8 cellular contexts compared by ENCODE assay signal in the genomic region with DNA sequence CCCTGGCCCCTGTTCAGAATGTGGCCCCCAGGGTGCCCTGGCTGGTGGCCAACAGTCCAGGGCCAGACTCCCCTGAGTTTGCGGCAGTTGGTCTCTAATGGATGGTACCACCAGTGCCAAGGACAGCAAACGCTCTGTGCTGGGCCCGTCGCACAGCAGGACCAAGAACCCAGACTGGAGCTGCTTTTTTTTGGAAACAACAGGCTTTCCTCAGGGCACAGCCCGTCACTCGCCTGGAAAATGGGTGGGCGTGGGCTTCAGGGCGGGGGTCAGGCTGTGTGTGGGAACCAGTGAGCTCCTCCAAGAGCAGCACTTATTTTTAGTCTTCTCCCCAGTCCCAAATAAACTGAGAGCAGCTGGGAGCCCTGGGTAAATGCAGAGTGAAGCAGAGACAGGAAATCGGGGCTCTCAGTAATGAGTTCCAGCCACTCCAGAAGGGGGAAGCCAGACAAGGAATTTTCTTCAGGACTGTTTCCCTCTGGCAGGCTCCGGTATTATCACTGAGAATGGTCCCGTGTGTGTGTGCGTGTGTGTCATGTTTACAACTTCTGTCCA.
DNase-seq lines count a peak whose midpoint lies in the region; ATAC-seq and TF ChIP-seq lines count a peak whose summit lies in the region.

No MANE protein-coding gene starts in this region.

- ATAC-seq in GM21390 (IDR thresholded peaks at IDR 0.05; ENCODE audit: unreplicated experiment) = no peak

- no CpG with 5 or more reads among the region's 12 CpGs for WGBS in neuronal stem cell (ENCODE audit: extremely low coverage in 2 of 2, insufficient read length in 2 of 2, insufficient replicate concordance in 1 of 2), 2 donors

- peak overlapping the region; percentile 13 for H3K23ac ChIP-seq in neuronal stem cell (ENCODE audit: low read depth, low read length, poor library complexity)

- H3K4me3 ChIP-seq in ACC112 (ENCODE audit: low read depth, low read length) = peak overlapping the region; percentile 57; the same call in 1 of the 2 replicates
- H3K4me3 ChIP-seq in foreskin fibroblast (ENCODE audit: low read depth in 1 of 2, low read length in 2 of 2) = peak overlapping the region; percentile 34 to 48
- H3K4me3 ChIP-seq in neuronal stem cell (ENCODE audit: low read length in 2 of 2) = no peak overlapping the region
- H3K4me3 ChIP-seq in Karpas-422 (ENCODE audit: low read length) = no peak overlapping the region

- DNase-seq in RPMI7951 (ENCODE audit: low read depth) (peak; percentile 28), foreskin fibroblast (peak; percentile 42 to 72), neuronal stem cell (ENCODE audit: low spot score) (no peak), CD1c-positive myeloid dendritic cell (ENCODE audit: extremely low spot score) (no peak), NCI-H1092 (lab: John Stamatoyannopoulos, UW) (no peak), Karpas-422 (no peak)

- H3K36me3 ChIP-seq in ACC112 (ENCODE audit: insufficient read depth, low read length) (no peaks in the 10 kb centered on the region), neuronal stem cell (replicated peaks in 1 of 2; ENCODE audit: control insufficient read depth in 2 of 2, insufficient read depth in 2 of 2, low read length in 2 of 2) (no peaks in the 10 kb centered on the region), Karpas-422 (ENCODE audit: insufficient read depth, low read length) (no peaks in the 10 kb centered on the region)

- peak overlapping the region; percentile 84 for H2BK15ac ChIP-seq in neuronal stem cell (ENCODE audit: low read length)

- H3K9ac ChIP-seq in neuronal stem cell (ENCODE audit: low read depth, low read length, poor library complexity) = peak overlapping the region; percentile 4
- no peak overlapping the region for H3K9ac ChIP-seq in Karpas-422 (ENCODE audit: low read length)

- TF ChIP-seq CTCF in foreskin fibroblast (IDR thresholded peaks at IDR 0.05; ENCODE audit: low read depth, low read length) = no peak

- no peak overlapping the region for H3K4me2 ChIP-seq in neuronal stem cell (ENCODE audit: insufficient read depth, low read length, poor library complexity, severe bottlenecking)
- no peak overlapping the region for H3K4me2 ChIP-seq in Karpas-422 (ENCODE audit: low read depth, low read length, poor library complexity, severe bottlenecking)

- H3K79me1 ChIP-seq in neuronal stem cell (ENCODE audit: low read depth, low read length) = no peaks in the 10 kb centered on the region

- peak overlapping the region; percentile 83 for H2AK5ac ChIP-seq in neuronal stem cell (ENCODE audit: low read depth, low read length)

- no peak overlapping the region for H3K14ac ChIP-seq in neuronal stem cell (ENCODE audit: low read length)

- H3K27ac ChIP-seq in ACC112 (ENCODE audit: low read depth, low read length) (no peak overlapping the region), neuronal stem cell (replicated peaks; ENCODE audit: low read length) (no peak overlapping the region), Karpas-422 (ENCODE audit: low read length) (no peak overlapping the region)

- H3K27me3 ChIP-seq in ACC112 (ENCODE audit: insufficient read depth, low read length) = 0 out of 2 replicates have a peak, but pooled peaks cover 8% of the 10 kb centered on the region
- no peaks in the 10 kb centered on the region for H3K27me3 ChIP-seq in neuronal stem cell (ENCODE audit: control insufficient read depth in 3 of 3, insufficient read depth in 3 of 3, low read depth in 1 of 3, low read length in 3 of 3)
- H3K27me3 ChIP-seq in Karpas-422 (ENCODE audit: low read length) = no peaks in the 10 kb centered on the region

- H2BK120ac ChIP-seq in neuronal stem cell (ENCODE audit: low read depth, low read length) = no peak overlapping the region

- no peak overlapping the region for H4K91ac ChIP-seq in neuronal stem cell (ENCODE audit: low read depth, low read length, poor library complexity)

- H4K20me1 ChIP-seq in Karpas-422 (ENCODE audit: insufficient read depth, low read depth, low read length) = peaks cover 27% of the 10 kb centered on the region; the same call in 1 of the 2 replicates

- H2AFZ ChIP-seq in ACC112 (ENCODE audit: low read length, unreplicated experiment) = peak overlapping the region; percentile 24
- H2AFZ ChIP-seq in neuronal stem cell (ENCODE audit: low read length) = peak overlapping the region; percentile 80
- H2AFZ ChIP-seq in Karpas-422 (ENCODE audit: low read length) = no peak overlapping the region

- no peak overlapping the region for H2BK5ac ChIP-seq in neuronal stem cell (ENCODE audit: low read length)

- H3K9me3 ChIP-seq in neuronal stem cell (replicated peaks in 1 of 2; ENCODE audit: control insufficient read depth in 2 of 2, insufficient read depth in 1 of 2, low read depth in 1 of 2, low read length in 2 of 2) (no peaks in the 10 kb centered on the region), Karpas-422 (ENCODE audit: low read length) (no peaks in the 10 kb centered on the region)

- H3K79me2 ChIP-seq in ACC112 (ENCODE audit: control insufficient read depth, insufficient read depth, low read length, unreplicated experiment) = no peaks in the 10 kb centered on the region
- no peaks in the 10 kb centered on the region for H3K79me2 ChIP-seq in Karpas-422 (ENCODE audit: low read length)

- H3K9me2 ChIP-seq in Karpas-422 (replicated peaks; ENCODE audit: insufficient read depth, low read length) = no peaks in the 10 kb centered on the region

- H3K4me1 ChIP-seq in ACC112 (ENCODE audit: control insufficient read depth, insufficient read depth, low read length, unreplicated experiment) = peaks cover 29% of the 10 kb centered on the region
- peaks cover 21 to 36% of the 10 kb centered on the region in 2 donors for H3K4me1 ChIP-seq in neuronal stem cell (ENCODE audit: control insufficient read depth in 2 of 2, insufficient read depth in 1 of 2, low read depth in 1 of 2, low read length in 2 of 2)
- peaks cover under 1% of the 10 kb centered on the region; the same call in 1 of the 2 replicates for H3K4me1 ChIP-seq in Karpas-422 (ENCODE audit: low read length)

- H3K18ac ChIP-seq in neuronal stem cell (ENCODE audit: low read length) = peak overlapping the region; percentile 84

- no peak overlapping the region for H4K8ac ChIP-seq in neuronal stem cell (ENCODE audit: low read depth, low read length)

- no peak overlapping the region for H2BK12ac ChIP-seq in neuronal stem cell (ENCODE audit: low read length)

- H3K4ac ChIP-seq in neuronal stem cell (ENCODE audit: low read length) = no peak overlapping the region

Comparison
In these comparisons a context has a peak if more than half of its experiments do, and no peak if none do; other contexts are left out.
1. H3K4me3 ChIP-seq: peak in ACC112 (single experiment) and foreskin fibroblast (2 of 2); none in neuronal stem cell (0 of 2) and Karpas-422 (single experiment).
2. DNase-seq: peak in RPMI7951 (single experiment) and foreskin fibroblast (2 of 2); none in neuronal stem cell (single experiment), CD1c-positive myeloid dendritic cell (single experiment), NCI-H1092 (single experiment) and Karpas-422 (single experiment).